17 cellular contexts compared by ENCODE assay signal in genomic region chr9:28770827-28771226, GRCh38.
"Had no signal": no experiment of that assay in that cellular context is flagged by ENCODE, and none has a peak within 500 bp of the region (broad histone marks: within the 10 kb centered on the region; RNA-seq: fewer than 3 reads in every experiment).

No MANE protein-coding gene starts in this region.

- H3K27ac ChIP-seq: heart left ventricle, psoas muscle, right lobe of liver, suprapubic skin had no signal

- H3K9me3 ChIP-seq: heart left ventricle, psoas muscle, right lobe of liver, suprapubic skin, thyroid gland had no signal

- H3K4me1 ChIP-seq: heart left ventricle, psoas muscle, right lobe of liver, suprapubic skin had no signal

- H3K36me3 ChIP-seq: heart left ventricle, right lobe of liver, suprapubic skin, thyroid gland had no signal

- DNase-seq: effector memory CD4-positive, alpha-beta T cell; heart left ventricle; hippocampal formation; left colon; left ventricle myocardium superior; naive thymus-derived CD4-positive, alpha-beta T cell; nephron progenitor cell; psoas muscle; retina; right lobe of liver; stimulated activated CD4-positive, alpha-beta T cell treated with anti-CD3 and anti-CD28 coated beads, Interleukin-4, amount 100 ng/mL, for 1 hour; stimulated activated CD8-positive, alpha-beta memory T cell treated with anti-CD3 and anti-CD28 coated beads, Interleukin-4, amount 100 ng/mL, for 48 hours; stimulated activated naive CD8-positive, alpha-beta T cell treated with anti-CD3 and anti-CD28 coated beads, Interleukin-15, Interleukin-2, amounts not matched to agents 100 U/mL and 50 U/mL, for 24 hours; thyroid gland had no signal

- ATAC-seq: esophagus mucosa; heart left ventricle; left colon; left ventricle myocardium superior; naive thymus-derived CD4-positive, alpha-beta T cell; psoas muscle; right lobe of liver; stimulated activated effector memory CD8-positive, alpha-beta T cell treated with anti-CD3 and anti-CD28 coated beads, Interleukin-12 subunit alpha, Interleukin-12 subunit beta, amount 100 ng/mL, for 72 hours; stimulated activated naive CD8-positive, alpha-beta T cell treated with anti-CD3 and anti-CD28 coated beads, Interleukin-15, Interleukin-2, amounts not matched to agents 100 U/mL and 50 U/mL, for 24 hours had no signal

- H3K4me3 ChIP-seq: heart left ventricle, psoas muscle, right lobe of liver, suprapubic skin, thyroid gland had no signal

- H3K27me3 ChIP-seq: heart left ventricle, right lobe of liver, suprapubic skin, thyroid gland had no signal
